Comparison of ENCODE assay signal across 8 cellular contexts in the genomic region with DNA sequence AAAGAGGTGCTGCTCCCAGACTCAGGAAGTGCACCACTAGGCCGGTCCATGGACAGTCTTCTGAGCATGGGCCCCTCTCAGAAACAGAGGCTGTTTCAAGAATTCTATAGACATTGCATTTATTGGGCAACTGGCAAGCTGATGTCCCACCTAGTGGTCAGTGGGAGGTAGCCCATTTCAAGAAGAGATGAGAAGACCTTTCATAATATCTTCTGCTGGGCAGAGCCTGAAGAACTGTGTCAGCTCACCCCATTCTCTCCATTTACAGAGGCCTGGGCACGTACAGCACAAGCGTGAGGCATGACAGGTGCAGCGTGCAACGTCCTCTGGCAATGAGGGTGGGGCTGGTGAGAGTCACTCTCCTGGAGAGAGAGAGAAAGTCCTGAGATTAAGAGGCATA.
DNase-seq lines count a peak whose midpoint lies in the region; ATAC-seq and TF ChIP-seq lines count a peak whose summit lies in the region.

No MANE protein-coding gene starts in this region.

- DNase-seq in AML-193 (lab: John Stamatoyannopoulos, UW), result peak; percentile 26 to 53
- DNase-seq in GM20000 (ENCODE audit: low spot score), result peak; percentile 67
- DNase-seq in Peyer's patch, result no peak
- DNase-seq in erythroblast (lab: John Stamatoyannopoulos, UW), result peak; percentile 63 to 64
- no peak for DNase-seq in osteocyte (ENCODE audit: extremely low spot score, unreplicated experiment)
- DNase-seq in stimulated activated CD4-positive, alpha-beta T cell treated with anti-CD3 and anti-CD28 coated beads, Interleukin-4, amount 100 ng/mL, for 4 hours, result no peak

- TF ChIP-seq CTCF in GM20000 (IDR thresholded peaks at IDR 0.05; ENCODE audit: extremely low read depth, missing control alignments) (peak; percentile 43), Peyer's patch (IDR thresholded peaks at IDR 0.05) (peak in 5 of 6 experiments; percentile 15 to 47 (median 40)), osteocyte (IDR thresholded peaks at IDR 0.05) (peak; percentile 72)

- peaks cover 2% of the 10 kb centered on the region for H3K27me3 Mint-ChIP-seq in osteocyte (ENCODE audit: unreplicated experiment)

- no peaks in the 10 kb centered on the region for H3K36me3 ChIP-seq in Peyer's patch

- no peak overlapping the region for H3K4me3 ChIP-seq in Peyer's patch

- H3K27ac ChIP-seq in Peyer's patch, result no peak overlapping the region

- H3K27ac Mint-ChIP-seq in osteocyte (ENCODE audit: unreplicated experiment), result no peak overlapping the region

- H3K4me3 Mint-ChIP-seq in osteocyte (ENCODE audit: unreplicated experiment), result no peak overlapping the region

- H3K36me3 Mint-ChIP-seq in osteocyte (ENCODE audit: unreplicated experiment), result peaks cover 1% of the 10 kb centered on the region

- peaks cover 13% of the 10 kb centered on the region for H3K9me3 Mint-ChIP-seq in osteocyte (ENCODE audit: unreplicated experiment)

- ATAC-seq in HG03135 (IDR thresholded peaks at IDR 0.05; ENCODE audit: unreplicated experiment) (no peak), GM19455 (IDR thresholded peaks at IDR 0.05; ENCODE audit: unreplicated experiment) (no peak)

- H3K9me3 ChIP-seq in Peyer's patch, result peaks cover 0 to 8% (median 2%) of the 10 kb centered on the region in 4 donors

- TF ChIP-seq POLR2A in Peyer's patch (IDR thresholded peaks at IDR 0.05) (no peak), erythroblast (IDR thresholded peaks at IDR 0.05; ENCODE audit: low read length) (no peak)

- peaks cover 8% of the 10 kb centered on the region for H3K4me1 Mint-ChIP-seq in osteocyte (ENCODE audit: unreplicated experiment)

- no peaks in the 10 kb centered on the region for H3K4me1 ChIP-seq in Peyer's patch

- no peaks in the 10 kb centered on the region for H3K27me3 ChIP-seq in Peyer's patch

Comparison
In these comparisons a context has a peak if more than half of its experiments do, and no peak if none do; other contexts are left out.
1. DNase-seq: peak in AML-193 (2 of 2), GM20000 (single experiment) and erythroblast (2 of 2); none in Peyer's patch (0 of 3), osteocyte (single experiment) and stimulated activated CD4-positive, alpha-beta T cell treated with anti-CD3 and anti-CD28 coated beads, Interleukin-4, amount 100 ng/mL, for 4 hours (0 of 2).
2. Peak in every context shown above with its lines, with median percentiles within 50 percentile points of each other: CTCF ChIP-seq.